ENCODE assay signal across 2 cellular contexts in the genomic region with DNA sequence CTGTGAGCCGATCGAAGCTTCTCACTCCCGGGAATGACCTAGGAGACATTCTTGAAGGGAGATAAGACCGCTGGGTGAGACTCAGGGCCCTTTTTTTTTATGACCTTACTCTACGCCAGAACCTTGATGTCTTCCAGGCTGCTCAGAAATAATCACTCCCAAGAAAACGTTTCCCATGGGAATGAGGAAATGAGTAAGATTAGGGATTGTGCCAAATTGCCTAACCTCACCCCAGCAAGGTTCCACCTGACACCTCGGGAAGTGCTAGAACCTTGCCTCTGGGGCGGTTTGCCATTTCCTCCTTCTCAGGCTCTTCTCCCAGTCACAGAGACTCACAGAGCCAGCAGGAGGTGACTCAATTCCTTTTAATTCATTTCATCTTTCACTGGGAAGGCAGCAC.
TF ChIP-seq lines count a peak whose summit lies in the region.

No MANE protein-coding gene starts in this region.

TF ChIP-seq in SK-N-SH, 30 proteins besides CTCF, POLR2A, EP300 and RAD21 (continued from another document):
- TF ChIP-seq TAF1 (IDR thresholded peaks at IDR 0.05; ENCODE audit: borderline replicate concordance, low read depth, low read length): no peak
- no peak for TF ChIP-seq GABPA (IDR thresholded peaks at IDR 0.05; ENCODE audit: low read depth)
- no peak for TF ChIP-seq SIN3A (IDR thresholded peaks at IDR 0.05; ENCODE audit: borderline replicate concordance, low read depth, low read length)

TF ChIP-seq in SK-N-SH treated with all-trans-retinoic acid at 6 μM for 48 hours, 23 proteins besides CTCF, POLR2A, EP300 and RAD21 (continued from another document):
- TF ChIP-seq, protein P1, sequence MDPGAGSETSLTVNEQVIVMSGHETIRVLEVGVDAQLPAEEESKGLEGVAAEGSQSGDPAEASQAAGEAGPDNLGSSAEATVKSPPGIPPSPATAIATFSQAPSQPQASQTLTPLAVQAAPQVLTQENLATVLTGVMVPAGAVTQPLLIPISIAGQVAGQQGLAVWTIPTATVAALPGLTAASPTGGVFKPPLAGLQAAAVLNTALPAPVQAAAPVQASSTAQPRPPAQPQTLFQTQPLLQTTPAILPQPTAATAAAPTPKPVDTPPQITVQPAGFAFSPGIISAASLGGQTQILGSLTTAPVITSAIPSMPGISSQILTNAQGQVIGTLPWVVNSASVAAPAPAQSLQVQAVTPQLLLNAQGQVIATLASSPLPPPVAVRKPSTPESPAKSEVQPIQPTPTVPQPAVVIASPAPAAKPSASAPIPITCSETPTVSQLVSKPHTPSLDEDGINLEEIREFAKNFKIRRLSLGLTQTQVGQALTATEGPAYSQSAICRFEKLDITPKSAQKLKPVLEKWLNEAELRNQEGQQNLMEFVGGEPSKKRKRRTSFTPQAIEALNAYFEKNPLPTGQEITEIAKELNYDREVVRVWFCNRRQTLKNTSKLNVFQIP (CRISPR knock-in tag; IDR thresholded peaks at IDR 0.05; ENCODE audit: borderline replicate concordance, low read depth): no peak
- no peak for TF ChIP-seq GLIS3 (CRISPR knock-in tag; IDR thresholded peaks at IDR 0.05)
- no peak for TF ChIP-seq TSHZ2 (CRISPR knock-in tag; IDR thresholded peaks at IDR 0.05)
- no peak for TF ChIP-seq CREB5 (CRISPR knock-in tag; IDR thresholded peaks at IDR 0.05; ENCODE audit: low read depth)
- TF ChIP-seq ZNF8 (CRISPR knock-in tag; IDR thresholded peaks at IDR 0.05): no peak
- TF ChIP-seq ESRRG (CRISPR knock-in tag; IDR thresholded peaks at IDR 0.05): no peak
- no peak for TF ChIP-seq CSRNP3 (CRISPR knock-in tag; IDR thresholded peaks at IDR 0.05)
- TF ChIP-seq ZFP30 (CRISPR knock-in tag; IDR thresholded peaks at IDR 0.05): no peak
